In the genomic region with DNA sequence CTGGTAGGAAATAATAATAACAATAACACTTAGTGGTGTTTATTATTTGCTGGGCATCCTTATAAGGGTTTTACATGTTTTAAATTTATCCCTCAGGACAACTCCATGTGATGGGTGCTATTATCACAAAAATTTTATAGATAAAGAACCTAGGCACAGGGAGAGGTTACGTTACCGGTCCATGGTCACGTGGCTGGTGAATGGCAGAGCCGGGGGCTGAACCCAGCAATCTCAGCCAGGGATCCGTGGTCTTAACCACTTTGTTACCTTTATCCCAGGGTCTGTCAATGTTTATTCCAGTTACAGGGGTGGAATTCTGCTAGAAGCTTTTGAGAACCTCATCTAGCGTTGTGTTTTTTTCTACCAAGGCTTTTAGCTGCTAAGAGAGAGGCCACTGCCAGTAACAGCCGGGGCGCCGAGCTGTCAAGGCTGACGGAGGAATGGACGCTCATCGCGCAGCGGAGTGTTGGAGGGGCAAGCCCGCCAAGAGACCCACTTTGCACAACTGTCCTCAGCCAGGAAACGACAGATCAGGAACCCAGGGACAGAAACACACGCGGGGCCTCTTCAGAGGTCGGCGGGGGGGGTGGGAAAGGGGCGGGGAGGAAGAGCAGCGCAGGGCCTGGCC, we compare ENCODE assay signal across 8 cellular contexts. TPM values are rescaled to one million over a fixed set of nuclear protein-coding genes. Genes with fewer than 3 reads are reported as not detected.
A peak's percentile ranks its signal among the peaks of the same experiment; 100 is the strongest.
DNase-seq lines count a peak whose midpoint lies in the region; ATAC-seq and TF ChIP-seq lines count a peak whose summit lies in the region.

No MANE protein-coding gene starts in this region.

- H3K36me3 ChIP-seq in rectal smooth muscle tissue (ENCODE audit: control insufficient read depth, insufficient read depth, low read length): no peaks in the 10 kb centered on the region

- peak overlapping the region; percentile 74 for H3K4me3 ChIP-seq in GM12864 (ENCODE audit: low read depth, low read length)
- H3K4me3 ChIP-seq in LNCaP clone FGC (ENCODE audit: low read depth, low read length): peak overlapping the region; percentile 71
- peak overlapping the region; percentile 95 for H3K4me3 ChIP-seq in right cardiac atrium (ENCODE audit: low read length)
- peak overlapping the region; percentile 80 for H3K4me3 ChIP-seq in rectal smooth muscle tissue (ENCODE audit: low read length)

- H3K4me1 ChIP-seq in right cardiac atrium (ENCODE audit: control insufficient read depth, insufficient read depth, low read length) (peaks cover 6% of the 10 kb centered on the region), rectal smooth muscle tissue (ENCODE audit: control insufficient read depth, insufficient read depth, low read length) (peaks cover 10% of the 10 kb centered on the region)

- under 1% methylated on average over 22 of the region's 22 CpGs for WGBS in right cardiac atrium

- H3K27ac ChIP-seq in right cardiac atrium (ENCODE audit: low read length) (peak overlapping the region; percentile 100), rectal smooth muscle tissue (ENCODE audit: low read depth, low read length) (peak overlapping the region; percentile 98)

- intact Hi-C loops in right cardiac atrium (cut with DNase I): no loop called here

- no peak for TF ChIP-seq CTCF in GM12864 (IDR thresholded peaks at IDR 0.05; ENCODE audit: low read depth, low read length, missing control alignments)
- TF ChIP-seq CTCF in LNCaP clone FGC (IDR thresholded peaks at IDR 0.05; ENCODE audit: control insufficient read depth, extremely low read depth, insufficient read depth): no peak

- H3K9ac ChIP-seq in rectal smooth muscle tissue (ENCODE audit: low read length): peak overlapping the region; percentile 86

- peaks cover 17% of the 10 kb centered on the region in 2 donors for H3K9me3 Mint-ChIP-seq in activated naive CD4-positive, alpha-beta T cell treated with anti-CD3 and anti-CD28 coated beads, Interleukin-2, amount 50 U/mL, for 72 hours

- DNase-seq in 8988T (peak; percentile 46), GM12864 (ENCODE audit: low read depth) (no peak), LNCaP clone FGC (ENCODE audit: low read depth) (no peak), right cardiac atrium (peak in 2 of 3 donors; percentile 55 to 72), NCI-H510A treated with DMSO at 0.1 percent for 48 hours (lab: John Stamatoyannopoulos, UW) (no peak)
- no peak for DNase-seq in activated naive CD4-positive, alpha-beta T cell treated with anti-CD3 and anti-CD28 coated beads, Interleukin-2, amount 50 U/mL, for 72 hours (ENCODE audit: low spot score in 2 of 2)

- H3K27me3 ChIP-seq in right cardiac atrium (ENCODE audit: control insufficient read depth, insufficient read depth): no peaks in the 10 kb centered on the region
- H3K27me3 ChIP-seq in rectal smooth muscle tissue (ENCODE audit: control insufficient read depth, insufficient read depth, low read length): no peaks in the 10 kb centered on the region

- H3K9me3 ChIP-seq in right cardiac atrium (ENCODE audit: control insufficient read depth, low read length): no peaks in the 10 kb centered on the region

- H3K36me3 Mint-ChIP-seq in activated naive CD4-positive, alpha-beta T cell treated with anti-CD3 and anti-CD28 coated beads, Interleukin-2, amount 50 U/mL, for 72 hours: peaks cover 48 to 51% of the 10 kb centered on the region in 2 donors

- peak overlapping the region; percentile 96 to 97 for H3K27ac Mint-ChIP-seq in activated naive CD4-positive, alpha-beta T cell treated with anti-CD3 and anti-CD28 coated beads, Interleukin-2, amount 50 U/mL, for 72 hours

- ATAC-seq in activated naive CD4-positive, alpha-beta T cell treated with anti-CD3 and anti-CD28 coated beads, Interleukin-2, amount 50 U/mL, for 72 hours: no peak
- ATAC-seq in right cardiac atrium (peak; percentile 25 to 31), HG02798 (IDR thresholded peaks at IDR 0.05; ENCODE audit: poor library complexity, unreplicated experiment) (no peak)

RNA-seq across cellular contexts. Expression of gene AMN1, which starts 0.4 kb away (rescaled TPM):
- 10 to 100 TPM in 1 of 2 donors, 1 to 10 TPM in 1; 4.8 to 18.8 TPM for total RNA-seq in activated naive CD4-positive, alpha-beta T cell treated with anti-CD3 and anti-CD28 coated beads, Interleukin-2, amount 50 U/mL, for 72 hours
- 10 to 100 TPM; 10.7 to 13.9 (median 11.6) TPM for total RNA-seq in right cardiac atrium
- 9.6 TPM for polyA plus RNA-seq in right cardiac atrium

Comparison
In these comparisons a context has a peak if more than half of its experiments do, and no peak if none do; other contexts are left out.
1. DNase-seq: peak in 8988T (single experiment) and right cardiac atrium (2 of 3); none in GM12864 (single experiment), LNCaP clone FGC (single experiment), activated naive CD4-positive, alpha-beta T cell treated with anti-CD3 and anti-CD28 coated beads, Interleukin-2, amount 50 U/mL, for 72 hours (0 of 2) and NCI-H510A treated with DMSO at 0.1 percent for 48 hours (single experiment).
2. ATAC-seq: peak in right cardiac atrium (2 of 2); none in activated naive CD4-positive, alpha-beta T cell treated with anti-CD3 and anti-CD28 coated beads, Interleukin-2, amount 50 U/mL, for 72 hours (0 of 2) and HG02798 (single experiment).
3. Peak in every context shown above with its lines, with median percentiles within 50 percentile points of each other: H3K4me3 ChIP-seq.